In genomic region chr2:170020777-170021176, GRCh38 we compare ENCODE assay signal across 34 cellular contexts.
"Had no signal": no experiment of that assay in that cellular context is flagged by ENCODE, and none has a peak within 500 bp of the region (broad histone marks: within the 10 kb centered on the region; RNA-seq: fewer than 3 reads in every experiment).

No MANE protein-coding gene starts in this region.

- H3K4me3 ChIP-seq: adrenal gland, body of pancreas, breast epithelium had no signal

- H3K27me3 ChIP-seq: adrenal gland, body of pancreas, brain microvascular endothelial cell, breast epithelium had no signal

- FAIRE-seq: astrocyte, TTC549 had no signal

- H3K4me1 ChIP-seq: body of pancreas, breast epithelium had no signal

- H3K27ac ChIP-seq: adrenal gland, body of pancreas, brain microvascular endothelial cell, breast epithelium, VCaP had no signal

- DNase-seq: activated B cell treated with CpG ODN at 0.5 μM for 24 hours; activated CD4-positive, alpha-beta memory T cell treated with anti-CD3 and anti-CD28 coated beads for 36 hours; activated CD4-positive, alpha-beta T cell treated with anti-CD3 and anti-CD28 coated beads for 4 hours; activated CD4-positive, alpha-beta T cell treated with anti-CD3 and anti-CD28 coated beads, Interleukin-2, amount 10 ng/mL, durations not matched to agents 24 days and 14 days; activated CD4-positive, alpha-beta T cell treated with anti-CD3 and anti-CD28 coated beads, Interleukin-2, amount 50 U/mL, for 1 hour; activated CD4-positive, alpha-beta T cell treated with anti-CD3 and anti-CD28 coated beads, Interleukin-2, amount 50 U/mL, for 4 hours; activated CD4-positive, CD25-positive, alpha-beta regulatory T cell treated with anti-CD3 and anti-CD28 coated beads, Interleukin-2, amount 50 U/mL, for 72 hours; activated CD8-positive, alpha-beta memory T cell treated with anti-CD3 and anti-CD28 coated beads, Interleukin-2, amount 50 U/mL, for 4 hours; activated CD8-positive, alpha-beta T cell treated with anti-CD3 and anti-CD28 coated beads for 36 hours; activated effector memory CD4-positive, alpha-beta T cell treated with anti-CD3 and anti-CD28 coated beads, Interleukin-2, amount 50 U/mL, for 16 hours; activated gamma-delta T cell treated with Interleukin-2 at 50 U/mL for 16 hours; activated naive CD4-positive, alpha-beta T cell; activated naive CD4-positive, alpha-beta T cell treated with anti-CD3 and anti-CD28 coated beads for 36 hours; activated naive CD4-positive, alpha-beta T cell treated with anti-CD3 and anti-CD28 coated beads, Interleukin-2, amount 50 U/mL, for 16 hours; activated naive CD8-positive, alpha-beta T cell treated with anti-CD3 and anti-CD28 coated beads for 36 hours; activated T-cell treated with anti-CD3 and anti-CD28 coated beads for 4 hours; activated T-cell treated with anti-CD3 and anti-CD28 coated beads, Interleukin-2, amount 50 U/mL, for 1 hour; activated T-cell treated with anti-CD3 and anti-CD28 coated beads, Interleukin-2, amount 50 U/mL, for 4 hours; activated T-cell treated with anti-CD3 and anti-CD28 coated beads, Interleukin-2, amount 50 U/mL, for 72 hours; adrenal gland; amniotic stem cell; aorta; body of pancreas; brain microvascular endothelial cell; central memory CD4-positive, alpha-beta T cell; T-helper 1 cell; T-helper 2 cell; T-helper 9 cell had no signal

- H3K36me3 ChIP-seq: adrenal gland, brain microvascular endothelial cell, breast epithelium had no signal

- H3K9me3 ChIP-seq: adrenal gland, body of pancreas, breast epithelium had no signal

- ATAC-seq: activated CD8-positive, alpha-beta T cell treated with anti-CD3 and anti-CD28 coated beads for 36 hours; activated naive CD4-positive, alpha-beta T cell treated with anti-CD3 and anti-CD28 coated beads, Interleukin-2, amount 50 U/mL, for 72 hours; activated T-cell treated with anti-CD3 and anti-CD28 coated beads, Interleukin-2, amount 50 U/mL, for 4 hours; activated T-cell treated with anti-CD3 and anti-CD28 coated beads, Interleukin-2, amount 50 U/mL, for 72 hours; activated T-helper 17 cell treated with anti-CD3 and anti-CD28 coated beads, Interleukin-2, amount 50 U/mL, for 72 hours; body of pancreas had no signal
